8 cellular contexts compared by ENCODE assay signal in the genomic region with DNA sequence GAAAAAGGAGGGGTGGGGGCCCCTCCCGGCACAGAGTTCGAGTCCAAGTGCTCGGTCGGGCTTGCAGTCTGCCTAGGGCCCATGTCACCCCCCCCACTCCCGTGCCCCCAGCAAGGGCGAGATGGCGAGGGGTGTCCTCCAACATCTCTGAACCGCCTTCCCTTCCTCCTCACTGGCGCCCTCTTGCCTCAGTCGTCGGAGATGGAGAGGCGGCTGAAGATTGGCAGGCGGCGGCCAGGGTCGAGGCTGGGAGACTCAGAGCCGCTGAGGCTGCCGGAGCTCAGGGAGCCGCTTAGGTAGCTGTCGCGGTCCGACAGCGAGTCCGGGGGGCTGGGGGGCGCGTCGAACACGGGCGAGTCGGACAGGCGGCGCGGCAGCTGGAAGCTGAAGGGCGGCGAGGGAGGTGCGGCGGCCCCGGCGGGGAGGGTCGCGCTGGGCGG. TPM values are rescaled to one million over a fixed set of nuclear protein-coding genes. Genes with fewer than 3 reads are reported as not detected.
DNase-seq lines count a peak whose midpoint lies in the region; ATAC-seq and TF ChIP-seq lines count a peak whose summit lies in the region.

No MANE protein-coding gene starts in this region.

- TF ChIP-seq CTCF in SU-DHL-6 (IDR thresholded peaks at IDR 0.05; ENCODE audit: insufficient read depth, low read length, poor library complexity, severe bottlenecking), result no peak
- peak in 1 of 2 donors; percentile 57 for TF ChIP-seq CTCF in right atrium auricular region (IDR thresholded peaks at IDR 0.05)

- H3K36me3 ChIP-seq in SU-DHL-6 (ENCODE audit: low read length) (peaks cover 17% of the 10 kb centered on the region), right atrium auricular region (peaks cover 35% of the 10 kb centered on the region), aorta (ENCODE audit: control insufficient read depth in 1 of 2, insufficient read depth in 2 of 2, low read length in 1 of 2) (peaks cover 0 to 10% of the 10 kb centered on the region in 2 donors)

- peak overlapping the region; percentile 97 for H3K27ac ChIP-seq in SU-DHL-6 (ENCODE audit: low read depth, low read length)
- peak overlapping the region; percentile 71 for H3K27ac ChIP-seq in adipose tissue (ENCODE audit: low read depth, low read length)
- H3K27ac ChIP-seq in right atrium auricular region, result peak overlapping the region; percentile 99 to 100
- peak overlapping the region; percentile 71 to 83 for H3K27ac ChIP-seq in aorta (ENCODE audit: low read depth in 1 of 2, low read length in 2 of 2)

- no peaks in the 10 kb centered on the region for H3K9me3 ChIP-seq in SU-DHL-6 (ENCODE audit: insufficient read depth, low read length)
- H3K9me3 ChIP-seq in right atrium auricular region, result no peaks in the 10 kb centered on the region
- H3K9me3 ChIP-seq in aorta (ENCODE audit: control insufficient read depth, low read length), result no peaks in the 10 kb centered on the region

- ATAC-seq in aorta (ENCODE audit: low FRiP score), result no peak

- H3K27me3 ChIP-seq in SU-DHL-6 (ENCODE audit: low read length), result no peaks in the 10 kb centered on the region
- H3K27me3 ChIP-seq in right atrium auricular region, result no peaks in the 10 kb centered on the region
- H3K27me3 ChIP-seq in aorta (ENCODE audit: control insufficient read depth in 1 of 2, insufficient read depth in 2 of 2, low read length in 1 of 2), result no peaks in the 10 kb centered on the region

- no peaks in the 10 kb centered on the region for H3K9me2 ChIP-seq in SU-DHL-6 (replicated peaks; ENCODE audit: insufficient read depth, low read length)

- H2AFZ ChIP-seq in SU-DHL-6 (ENCODE audit: low read depth, low read length, severe bottlenecking), result no peak overlapping the region

- H3K9ac ChIP-seq in SU-DHL-6 (ENCODE audit: low read length), result peak overlapping the region; percentile 99

- peak overlapping the region; percentile 76 for H3K4me2 ChIP-seq in SU-DHL-6 (ENCODE audit: low read depth, low read length, poor library complexity, severe bottlenecking)

- peak overlapping the region; percentile 85 for H3K4me3 ChIP-seq in SU-DHL-6 (ENCODE audit: insufficient read depth, low read length, poor library complexity, severe bottlenecking)
- H3K4me3 ChIP-seq in right atrium auricular region, result peak overlapping the region; percentile 79 to 92
- peak overlapping the region; percentile 74 to 96 for H3K4me3 ChIP-seq in aorta (ENCODE audit: low read length in 2 of 2)

- H3F3A ChIP-seq in SU-DHL-6 (ENCODE audit: insufficient read depth), result peaks cover 66% of the 10 kb centered on the region

- peaks cover 11% of the 10 kb centered on the region for H4K20me1 ChIP-seq in SU-DHL-6 (ENCODE audit: low read depth, low read length)

- peaks cover 47% of the 10 kb centered on the region for H3K79me2 ChIP-seq in SU-DHL-6 (ENCODE audit: insufficient read depth, low read length)

- DNase-seq in DMS 273 (lab: John Stamatoyannopoulos, UW; ENCODE audit: unreplicated experiment), result peak; percentile 65
- no peak for DNase-seq in DMS 273 treated with DMSO at 0.1 percent for 48 hours (lab: John Stamatoyannopoulos, UW)
- no peak for DNase-seq in right atrium auricular region (ENCODE audit: low spot score)
- peak; percentile 83 for DNase-seq in retina
- DNase-seq in aorta, result peak; percentile 83 to 90
- DNase-seq in NCI-H2029 treated with DMSO at 0.1 percent for 48 hours (lab: John Stamatoyannopoulos, UW), result no peak

- WGBS in adipose tissue, 3 donors, result 0% methylated on average over 38 to 41 of the region's 41 CpGs
- 0% methylated on average over 28 to 41 of the region's 41 CpGs for WGBS in aorta, 2 donors

- intact Hi-C loops in aorta (cut with DNase I), result loop anchor here (2.0 to 10.0 kb wide), 5 partner anchors 199 to 1169 kb away; no protein-coding TSS in a partner anchor

- H3K4me1 ChIP-seq in right atrium auricular region (peaks cover 0 to 64% of the 10 kb centered on the region in 2 donors), aorta (ENCODE audit: control insufficient read depth in 1 of 2, insufficient read depth in 2 of 2, low read length in 2 of 2) (no peaks in the 10 kb centered on the region)

RNA-seq across cellular contexts. Expression of a gene that starts 2.3 kb away (rescaled TPM):
- 100 to 1,000 TPM in 2 of 3 donors, 10 to 100 TPM in 1; 44.6 to 165 (median 125) TPM for polyA plus RNA-seq in adipose tissue
- 10 to 100 TPM; 43.2 to 47.3 TPM for total RNA-seq in right atrium auricular region
- 100 to 1,000 TPM; 180 to 231 TPM for total RNA-seq in aorta
- polyA plus RNA-seq in aorta, result 100 to 1,000 TPM in 1 of 2 donors, 10 to 100 TPM in 1; 71.9 to 118 TPM

Comparison
In these comparisons a context has a peak if more than half of its experiments do, and no peak if none do; other contexts are left out.
1. DNase-seq: peak in DMS 273 (single experiment), retina (single experiment) and aorta (2 of 2); none in DMS 273 treated with DMSO at 0.1 percent for 48 hours (single experiment), right atrium auricular region (single experiment) and NCI-H2029 treated with DMSO at 0.1 percent for 48 hours (single experiment).
2. Peak in every context shown above with its lines, with median percentiles within 50 percentile points of each other: H3K27ac ChIP-seq and H3K4me3 ChIP-seq.